1 cellular context compared by ENCODE assay signal in the genomic region with DNA sequence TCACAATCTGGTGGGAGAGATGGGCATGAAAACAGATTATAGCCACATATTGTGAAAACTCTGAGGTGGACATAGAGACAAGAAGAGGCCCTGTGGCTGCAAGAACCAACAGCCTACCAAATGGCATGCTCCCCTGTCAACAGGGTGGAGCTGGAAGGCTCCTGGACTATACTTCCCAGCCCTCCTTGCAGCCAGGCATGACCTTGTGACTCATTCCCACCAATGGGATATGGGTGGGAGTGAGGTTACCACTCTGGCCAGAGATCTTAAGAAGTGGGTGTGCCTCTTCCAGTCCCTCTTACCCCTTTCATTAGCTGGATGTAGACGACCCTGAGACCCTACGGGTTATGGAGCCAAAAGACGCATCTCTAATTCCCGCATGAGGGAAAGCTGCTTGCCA.
TF ChIP-seq lines count a peak whose summit lies in the region.

No MANE protein-coding gene starts in this region.

TF ChIP-seq in SK-N-SH, 30 proteins besides CTCF, POLR2A, EP300 and RAD21 (continued from another document):
- no peak for TF ChIP-seq ZBTB33 (IDR thresholded peaks at IDR 0.05; ENCODE audit: borderline replicate concordance, low read depth)
